ENCODE assay signal across 14 cellular contexts in the genomic region with DNA sequence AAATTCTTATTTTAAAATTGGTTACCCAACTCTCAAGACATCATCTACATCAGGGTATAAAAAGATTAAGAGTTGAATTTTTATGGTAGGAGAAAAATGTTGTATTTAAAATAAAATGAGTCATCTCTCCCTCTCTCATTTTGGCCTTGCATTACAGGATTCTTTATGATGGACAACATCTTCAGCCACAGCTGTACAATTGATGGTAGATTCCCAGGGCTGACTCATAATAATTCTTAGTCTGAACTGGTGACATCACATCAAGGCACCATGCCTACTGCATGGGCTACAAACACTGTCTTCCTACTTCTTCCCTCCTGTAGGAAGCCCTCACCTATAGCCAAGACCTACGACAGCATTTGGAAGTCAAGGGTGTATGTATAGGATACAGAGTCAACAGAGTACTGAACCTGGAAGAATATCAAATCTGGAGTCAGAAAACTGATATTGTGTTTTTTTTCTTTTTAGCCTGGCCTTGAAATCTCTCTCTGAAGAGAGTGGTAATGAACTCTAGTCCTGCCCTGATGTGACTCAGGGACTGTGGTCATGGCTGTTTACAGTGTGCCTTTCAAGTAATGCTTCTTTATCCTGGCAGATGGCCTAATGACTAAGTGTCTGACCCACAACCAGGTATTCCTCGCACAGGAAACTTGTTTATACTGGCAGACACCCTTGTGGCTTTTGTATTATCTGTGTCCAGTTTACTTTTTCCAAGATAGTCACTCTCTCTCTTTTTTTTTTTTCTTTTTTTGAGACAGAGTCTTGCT. TPM values are rescaled to one million over a fixed set of nuclear protein-coding genes. Genes with fewer than 3 reads are reported as not detected.
A peak's percentile ranks its signal among the peaks of the same experiment; 100 is the strongest.
DNase-seq lines count a peak whose midpoint lies in the region; ATAC-seq, FAIRE-seq and TF ChIP-seq lines count a peak whose summit lies in the region.
"Had no signal": no experiment of that assay in that cellular context is flagged by ENCODE, and none has a peak within 500 bp of the region (broad histone marks: within the 10 kb centered on the region; RNA-seq: fewer than 3 reads in every experiment).

No MANE protein-coding gene starts in this region.

- H2AFZ ChIP-seq in HepG2 (ENCODE audit: low read length), result no peak overlapping the region
- H2AFZ ChIP-seq: GM23338 had no signal

- FAIRE-seq in HepG2 (lab: Jason Lieb, UNC), result no peak

- H3K9ac ChIP-seq in HepG2 (ENCODE audit: insufficient read depth, low read depth, low read length), result no peak overlapping the region

- in situ Hi-C loops in brain microvascular endothelial cell (cut with HindIII; ENCODE audit: low pct_ligation_motif_present, low sequenced_read_pairs) (no loop called here), HepG2 (cut with HindIII; ENCODE audit: extremely low pct_ligation_motif_present, low pct_unique_long_range_greater_than_20kb) (no loop called here)

- no TSS peak for BruUV-seq in HepG2 (replicated peaks; lab: Mats Ljungman, UMichigan)

- CTCF ChIA-PET in HepG2 (lab: Yijun Ruan, JAX; ENCODE audit: low intra/inter-chr PET ratio, low total read pairs), result no interaction called here

- no peak for TF ChIP-seq EP300 in HepG2 (IDR thresholded peaks at IDR 0.05; ENCODE audit: low read depth in 2 of 2, low read length in 2 of 2)
- TF ChIP-seq EP300 in HepG2 (CRISPR knock-in tag; IDR thresholded peaks at IDR 0.05; ENCODE audit: borderline replicate concordance), result no peak

- no peaks in the 10 kb centered on the region for H4K20me1 ChIP-seq in HepG2 (ENCODE audit: insufficient read depth, low read length)

- TF ChIP-seq POLR2A in HepG2 (IDR thresholded peaks at IDR 0.05; ENCODE audit: insufficient read depth in 1 of 2, low read depth in 2 of 2, low read length in 2 of 2), result no peak
- TF ChIP-seq POLR2A in uterus (IDR thresholded peaks at IDR 0.05), result no peak

- ATAC-seq in HepG2, result no peak; the same call in 2 of the 3 replicates
- ATAC-seq in HG03520 (IDR thresholded peaks at IDR 0.05; ENCODE audit: unreplicated experiment), result no peak
- ATAC-seq: GM23338 had no signal

- H3K79me2 ChIP-seq in HepG2 (ENCODE audit: insufficient read depth, low read length), result no peaks in the 10 kb centered on the region

- TF ChIP-seq RAD21 in HepG2 (CRISPR knock-in tag; IDR thresholded peaks at IDR 0.05), result no peak

- H3K27ac ChIP-seq in brain microvascular endothelial cell (no peak overlapping the region), HepG2 (ENCODE audit: extremely low read length, insufficient read depth, low read length) (no peak overlapping the region), uterus (no peak overlapping the region)

- H3K9me3 ChIP-seq in HepG2 (ENCODE audit: low read length) (no peaks in the 10 kb centered on the region), uterus (no peaks in the 10 kb centered on the region)

- H3K36me3 ChIP-seq in brain microvascular endothelial cell (replicated peaks) (no peaks in the 10 kb centered on the region), HepG2 (replicated peaks in 1 of 2; ENCODE audit: control insufficient read depth in 1 of 2, insufficient read depth in 2 of 2, low read length in 2 of 2) (no peaks in the 10 kb centered on the region), uterus (no peaks in the 10 kb centered on the region)

- POLR2A ChIA-PET in HepG2 (lab: Yijun Ruan, JAX), result no interaction called here

- WGBS in HepG2 (ENCODE audit: low lambda C conversion rate), result 3% methylated on average over 2 of the region's 2 CpGs

- TF ChIP-seq CTCF in brain microvascular endothelial cell (IDR thresholded peaks at IDR 0.05; ENCODE audit: low read depth, low read length, missing control alignments), result no peak
- no peak for TF ChIP-seq CTCF in HepG2 (CRISPR knock-in tag; IDR thresholded peaks at IDR 0.05)
- no peak for TF ChIP-seq CTCF in GM10266 (IDR thresholded peaks at IDR 0.05; ENCODE audit: control insufficient read depth, insufficient read depth, low read depth, missing control alignments)
- TF ChIP-seq CTCF in uterus (IDR thresholded peaks at IDR 0.05), result no peak

- H3K4me3 ChIP-seq in brain microvascular endothelial cell (ENCODE audit: low read depth, low read length) (no peak overlapping the region), HepG2 (replicated peaks in 1 of 3; ENCODE audit: insufficient read depth in 1 of 3, low read depth in 2 of 3, low read length in 3 of 3) (no peak overlapping the region), uterus (no peak overlapping the region)
- H3K4me3 ChIP-seq: GM23338 had no signal

- H3K27me3 ChIP-seq in brain microvascular endothelial cell (replicated peaks) (no peaks in the 10 kb centered on the region), HepG2 (ENCODE audit: control insufficient read depth in 1 of 2, insufficient read depth in 2 of 2, low read length in 2 of 2) (peaks cover 0 to 3% of the 10 kb centered on the region in 2 experiments; a peak in 1 of 5 replicates), uterus (no peaks in the 10 kb centered on the region)

- H3K4me1 ChIP-seq in HepG2 (ENCODE audit: insufficient read depth, low read length) (no peaks in the 10 kb centered on the region), uterus (no peaks in the 10 kb centered on the region)

- DNase-seq in ELR (ENCODE audit: low read depth) (peak; percentile 85), M059J (ENCODE audit: low read depth) (peak; percentile 99), brain microvascular endothelial cell (peak; percentile 31), HepG2 (ENCODE audit: low spot score) (peak; percentile 29), GM10266 (ENCODE audit: extremely low spot score) (no peak), uterus (no peak)
- DNase-seq in stimulated activated CD8-positive, alpha-beta memory T cell treated with anti-CD3 and anti-CD28 coated beads, Interleukin-4, amount 100 ng/mL, for 48 hours, result no peak
- DNase-seq: activated CD4-positive, CD25-positive, alpha-beta regulatory T cell; activated effector memory CD4-positive, alpha-beta T cell treated with anti-CD3 and anti-CD28 coated beads, Interleukin-2, amount 50 U/mL, for 16 hours; cortex of kidney; NCI-H1092; OCI-M1 had no signal

- intact Hi-C loops in HepG2 (cut with micrococcal nuclease; ENCODE audit: unreplicated experiment) (no loop called here), uterus (cut with DNase I; ENCODE audit: low total_unique reads) (no loop called here)

- H3K4me2 ChIP-seq in HepG2 (ENCODE audit: low read depth, low read length), result no peak overlapping the region
- H3K4me2 ChIP-seq: GM23338 had no signal

TF ChIP-seq in HepG2, 621 proteins besides CTCF, POLR2A, EP300 and RAD21:
- TF ChIP-seq SKI (IDR thresholded peaks at IDR 0.05; ENCODE audit: partially characterized antibody), result peak; percentile 19
- TF ChIP-seq FOSL2 (CRISPR knock-in tag; IDR thresholded peaks at IDR 0.05), result peak; percentile 50
- peak; percentile 60; the same call in 1 of the 2 replicates for TF ChIP-seq RARA (CRISPR knock-in tag; IDR thresholded peaks at IDR 0.05)
- TF ChIP-seq ZNF773 (CRISPR knock-in tag; IDR thresholded peaks at IDR 0.05; ENCODE audit: borderline replicate concordance), result no peak
- no peak for TF ChIP-seq ZNF703 (CRISPR knock-in tag; IDR thresholded peaks at IDR 0.05; ENCODE audit: borderline replicate concordance)
- no peak for TF ChIP-seq HNRNPK (IDR thresholded peaks at IDR 0.05; ENCODE audit: low read depth, low read length, poor library complexity, severe bottlenecking)
- no peak for TF ChIP-seq MAF1 (CRISPR knock-in tag; IDR thresholded peaks at IDR 0.05; ENCODE audit: borderline replicate concordance)
- TF ChIP-seq FOXA1 (IDR thresholded peaks at IDR 0.05), result no peak
- 0 out of 2 replicates have a peak, but pooled peaks have one; percentile 4 for TF ChIP-seq FOXA1 (CRISPR knock-in tag; IDR thresholded peaks at IDR 0.05)
TF ChIP-seq in HepG2: peak in this region for 4.

RNA-seq across cellular contexts. Expression of gene MRGPRX2, which starts 32.5 kb away (rescaled TPM):
- not detected in 2 replicates for total RNA-seq in M059J (2014; rRNA removed; shearing (Covaris generic))
- not detected in 2 replicates for total RNA-seq in HepG2 (2016; rRNA removed; fragmentation: Illumina TruSeq; extraction: Trizol)
- not detected in 2 replicates for total RNA-seq in HepG2 (2016; cell fraction: cytosol; rRNA removed; fragmentation: Illumina TruSeq; extraction: Trizol; ENCODE audit: low read depth)
- not detected in 2 replicates for total RNA-seq in HepG2 (2016; cell fraction: insoluble cytoplasmic fraction; rRNA removed; fragmentation: Illumina TruSeq; extraction: Trizol)
- total RNA-seq in HepG2 (2016; cell fraction: membrane; rRNA removed; fragmentation: Illumina TruSeq; extraction: Trizol), result not detected in 2 replicates
- not detected in 2 replicates for total RNA-seq in HepG2 (2016; cell fraction: nucleus; rRNA removed; fragmentation: Illumina TruSeq; extraction: Trizol)
- polyA plus RNA-seq in HepG2 (2011; rRNA removed), result not detected in 2 replicates
- not detected in 2 replicates for polyA plus RNA-seq in HepG2 (2011; cell fraction: cytosol; rRNA removed)
- polyA plus RNA-seq in HepG2 (2011; cell fraction: nucleus; rRNA removed), result not detected in 2 replicates
- not detected in 2 replicates for polyA plus RNA-seq in HepG2 (2012)
- not detected in 2 replicates for polyA plus RNA-seq in HepG2 (2016; cell fraction: cytosol; fragmentation: Illumina TruSeq; extraction: Trizol; ENCODE audit: low read depth)
- not detected in 2 replicates for polyA plus RNA-seq in HepG2 (2016; cell fraction: insoluble cytoplasmic fraction; fragmentation: Illumina TruSeq; extraction: Trizol; ENCODE audit: low read depth)
- polyA plus RNA-seq in HepG2 (2016; cell fraction: membrane; fragmentation: Illumina TruSeq; extraction: Trizol; ENCODE audit: low read depth), result not detected in 2 replicates
- not detected in 2 replicates for polyA plus RNA-seq in HepG2 (2016; cell fraction: nucleus; fragmentation: Illumina TruSeq; extraction: Trizol; ENCODE audit: insufficient read depth, low read depth)
- polyA minus RNA-seq in HepG2 (2011; rRNA and poly(A)+ RNA removed; ENCODE audit: low replicate concordance), result not detected in 2 replicates
- not detected in 2 replicates for polyA minus RNA-seq in HepG2 (2011; cell fraction: cytosol; rRNA and poly(A)+ RNA removed)
- polyA minus RNA-seq in HepG2 (2011; cell fraction: nucleus; rRNA and poly(A)+ RNA removed), result not detected in 2 replicates
- under 1 TPM in 1 of 4 donors, not detected in 3; 0.27 TPM for total RNA-seq in uterus
- total RNA-seq: GM23338 had no signal
- polyA plus RNA-seq: GM23338 had no signal

Comparison
In these comparisons a context has a peak if more than half of its experiments do, and no peak if none do; other contexts are left out.
1. DNase-seq: peak in ELR (single experiment), M059J (single experiment), brain microvascular endothelial cell (single experiment) and HepG2 (single experiment); none in stimulated activated CD8-positive, alpha-beta memory T cell treated with anti-CD3 and anti-CD28 coated beads, Interleukin-4, amount 100 ng/mL, for 48 hours (single experiment), GM10266 (single experiment) and uterus (0 of 2).